Comparison of ENCODE assay signal across 8 cellular contexts in the genomic region with DNA sequence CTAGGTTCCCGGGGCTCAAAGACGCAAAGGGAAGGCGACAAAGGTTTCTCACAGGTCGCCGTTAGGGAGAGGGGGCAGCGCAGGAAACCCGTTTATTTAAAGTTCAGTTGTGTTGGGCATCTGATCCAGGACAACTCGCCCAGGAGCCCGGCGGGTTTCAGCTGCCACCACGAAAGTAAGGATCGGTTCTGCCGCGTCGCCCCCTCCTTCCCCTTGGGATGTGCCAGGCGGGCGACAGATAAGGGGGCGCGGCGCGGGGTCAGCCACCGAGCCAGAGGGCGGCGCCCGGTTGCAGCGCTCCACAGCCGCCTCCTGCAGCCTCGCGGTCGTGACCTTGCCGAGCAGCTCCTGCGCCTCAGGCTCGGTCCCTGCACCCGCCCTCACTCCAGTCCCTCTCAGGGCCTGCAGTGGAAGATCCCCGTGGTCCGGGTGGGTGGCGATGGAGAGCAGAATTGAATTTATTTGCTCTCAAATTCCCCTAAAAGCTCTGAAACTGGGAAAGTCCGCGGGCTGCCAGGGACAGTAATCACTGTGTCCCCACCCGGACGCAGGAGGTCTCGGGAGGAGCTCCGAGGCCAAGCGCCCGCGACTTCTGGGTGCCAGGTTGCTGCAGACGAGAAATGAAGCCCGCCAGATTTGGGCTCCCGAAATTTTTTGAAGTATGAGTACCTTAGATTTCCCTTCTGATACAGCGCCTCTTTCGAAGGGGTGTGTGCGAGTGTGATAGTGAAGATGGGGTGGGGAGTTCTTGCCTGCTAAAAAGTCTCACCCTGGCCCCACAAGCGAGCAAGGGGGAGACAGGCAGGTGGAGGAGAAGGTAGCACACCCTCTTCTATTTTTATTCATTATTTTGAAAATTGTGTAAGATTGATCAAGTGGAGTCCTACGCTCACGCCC. TPM values are rescaled to one million over a fixed set of nuclear protein-coding genes. Genes with fewer than 3 reads are reported as not detected.
DNase-seq lines count a peak whose midpoint lies in the region; ATAC-seq, FAIRE-seq and TF ChIP-seq lines count a peak whose summit lies in the region.

No MANE protein-coding gene starts in this region.

- H3K27me3 Mint-ChIP-seq in chondrocyte (ENCODE audit: low read depth) = no peaks in the 10 kb centered on the region

- FAIRE-seq in A549 (lab: Jason Lieb, UNC) = no peak

- TF ChIP-seq POLR2A in A549 (IDR thresholded peaks at IDR 0.05; ENCODE audit: low read length) (no peak), lower leg skin (IDR thresholded peaks at IDR 0.05) (no peak), testis (IDR thresholded peaks at IDR 0.05) (no peak)

- H3K4me1 Mint-ChIP-seq in chondrocyte (ENCODE audit: low read depth) = peaks cover 47% of the 10 kb centered on the region

- TF ChIP-seq EP300 in A549 (IDR thresholded peaks at IDR 0.05) = no peak

- ATAC-seq in A549 (peak in 1 of 2 experiments; percentile 14; a peak in 3 of 6 replicates), HG02884 (IDR thresholded peaks at IDR 0.05; ENCODE audit: unreplicated experiment) (no peak)

- H3K9me3 ChIP-seq in A549 (no peaks in the 10 kb centered on the region), testis (no peaks in the 10 kb centered on the region)

- H3K9me3 Mint-ChIP-seq in chondrocyte (ENCODE audit: low read depth) = no peaks in the 10 kb centered on the region

- WGBS in A549 (ENCODE audit: missing lambda C conversion rate) = 36% methylated on average over 28 of the region's 55 CpGs
- WGBS in lower leg skin, 2 donors = 11 to 22% methylated on average over 31 to 54 of the region's 55 CpGs
- 9 to 17% methylated on average over 21 to 46 of the region's 55 CpGs for WGBS in testis, 2 donors

- CTCF ChIA-PET in A549 (lab: Yijun Ruan, JAX) = interaction anchor here (1.1 to 2.0 kb wide), 2 partner anchors 11 to 25 kb away, joined by 5 to 10 read pairs; no protein-coding TSS in a partner anchor

- no peaks in the 10 kb centered on the region for H3K27me3 ChIP-seq in testis

- H3K4me2 ChIP-seq in A549 = peak overlapping the region; percentile 88

- no peak for DNase-seq in A549 (ENCODE audit: low read depth in 1 of 2, low spot score in 1 of 2)
- peak; percentile 52 for DNase-seq in LoVo (ENCODE audit: low spot score)
- DNase-seq in chondrocyte (ENCODE audit: low spot score) = no peak
- peak in 1 of 2 donors; percentile 89 for DNase-seq in lower leg skin (ENCODE audit: low spot score in 2 of 2)
- peak; percentile 69 for DNase-seq in testis
- DNase-seq in NCI-H2196 treated with DMSO at 0.1 percent for 48 hours (lab: John Stamatoyannopoulos, UW; ENCODE audit: unreplicated experiment) = no peak
- DNase-seq in NCI-H2227 treated with DMSO at 0.1 percent for 48 hours (lab: John Stamatoyannopoulos, UW) = no peak

- H3K36me3 Mint-ChIP-seq in chondrocyte (ENCODE audit: low read depth) = no peaks in the 10 kb centered on the region

- H3K27ac ChIP-seq in A549 (peak overlapping the region; percentile 67 to 75; a peak in 5 of 6 replicates), testis (peak overlapping the region; percentile 52 to 96)

- TF ChIP-seq CTCF in A549 (IDR thresholded peaks at IDR 0.05) = no peak
- peak; percentile 47 for TF ChIP-seq CTCF in chondrocyte (IDR thresholded peaks at IDR 0.05)
- TF ChIP-seq CTCF in lower leg skin (IDR thresholded peaks at IDR 0.05) = no peak
- TF ChIP-seq CTCF in testis (IDR thresholded peaks at IDR 0.05) = peak in 1 of 3 experiments; percentile 10

- POLR2A ChIA-PET in A549 (lab: Yijun Ruan, JAX) = interaction anchor here (0.6 to 0.7 kb wide), 2 partner anchors 103 to 200 kb away, joined by 3 to 4 read pairs; no protein-coding TSS in a partner anchor

- intact Hi-C loops in lower leg skin (cut with DNase I; ENCODE audit: low total_unique reads) = loop anchor here (10.0 kb wide), 1 partner anchor 281 kb away; no protein-coding TSS in a partner anchor
- intact Hi-C loops in testis (cut with DNase I; ENCODE audit: low total_unique reads) = loop anchor here (5.0 kb wide), 1 partner anchor 398 kb away; no protein-coding TSS in a partner anchor

- peaks cover 42% of the 10 kb centered on the region for H3K4me1 ChIP-seq in A549
- H3K4me1 ChIP-seq in testis = peaks cover 46% of the 10 kb centered on the region

- TF ChIP-seq RAD21 in A549 (conservative IDR thresholded peaks at IDR 0.05 in 1 of 2, IDR thresholded peaks at IDR 0.05 in 1 of 2) = 0 out of 5 replicates have a peak, but pooled peaks of 1 of the 2 experiments have one; percentile 22

- no peaks in the 10 kb centered on the region for H3K36me3 ChIP-seq in testis (ENCODE audit: low read depth, missing control alignments)

- no peak overlapping the region for H3K27ac Mint-ChIP-seq in chondrocyte (ENCODE audit: unreplicated experiment)

- H3K4me3 ChIP-seq in A549 (peak overlapping the region; percentile 44), lower leg skin (ENCODE audit: low read depth, poor library complexity, severe bottlenecking) (peak overlapping the region; percentile 16), testis (peak overlapping the region; percentile 37 to 47)

- peak overlapping the region; percentile 55 for H3K4me3 Mint-ChIP-seq in chondrocyte (ENCODE audit: unreplicated experiment)

TF ChIP-seq in A549, 52 proteins besides CTCF, POLR2A, EP300 and RAD21:
- TF ChIP-seq, protein P1, sequence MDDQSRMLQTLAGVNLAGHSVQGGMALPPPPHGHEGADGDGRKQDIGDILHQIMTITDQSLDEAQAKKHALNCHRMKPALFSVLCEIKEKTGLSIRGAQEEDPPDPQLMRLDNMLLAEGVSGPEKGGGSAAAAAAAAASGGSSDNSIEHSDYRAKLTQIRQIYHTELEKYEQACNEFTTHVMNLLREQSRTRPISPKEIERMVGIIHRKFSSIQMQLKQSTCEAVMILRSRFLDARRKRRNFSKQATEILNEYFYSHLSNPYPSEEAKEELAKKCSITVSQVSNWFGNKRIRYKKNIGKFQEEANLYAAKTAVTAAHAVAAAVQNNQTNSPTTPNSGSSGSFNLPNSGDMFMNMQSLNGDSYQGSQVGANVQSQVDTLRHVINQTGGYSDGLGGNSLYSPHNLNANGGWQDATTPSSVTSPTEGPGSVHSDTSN (IDR thresholded peaks at IDR 0.05) = no peak
- TF ChIP-seq, protein P2, sequence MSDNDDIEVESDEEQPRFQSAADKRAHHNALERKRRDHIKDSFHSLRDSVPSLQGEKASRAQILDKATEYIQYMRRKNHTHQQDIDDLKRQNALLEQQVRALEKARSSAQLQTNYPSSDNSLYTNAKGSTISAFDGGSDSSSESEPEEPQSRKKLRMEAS (IDR thresholded peaks at IDR 0.05) = no peak
- TF ChIP-seq CBX8 (IDR thresholded peaks at IDR 0.05) = no peak

RNA-seq across cellular contexts. Expression of a gene that starts 28.4 kb away (rescaled TPM):
- 21.3 and 25.8 TPM in 2 replicates for polyA plus RNA-seq in A549 (2011; rRNA removed)
- 7.6 and 9.7 TPM in 2 replicates for polyA plus RNA-seq in A549 (2012; cell fraction: cytosol; rRNA removed)
- 6.6 and 9.0 TPM in 2 replicates for polyA plus RNA-seq in A549 (2012; cell fraction: nucleus; rRNA removed)
- polyA plus RNA-seq in A549 (2017; fragmentation: RNase III; extraction: RNeasy Plus Mini Kit Qiagen cat#74134 plus additional on column Dnase treatment) = 6.5 to 6.7 TPM (median 6.7 TPM) in 3 replicates
- 91.4 and 115 TPM in 2 replicates for polyA minus RNA-seq in A549 (2011; rRNA and poly(A)+ RNA removed)
- 43.0 to 64.1 TPM (median 47.3 TPM) in 3 replicates for total RNA-seq in chondrocyte
- 10 to 100 TPM; 26.0 to 32.5 (median 30.3) TPM for total RNA-seq in lower leg skin
- 10 to 100 TPM; 53.5 to 78.9 TPM for total RNA-seq in testis
- polyA plus RNA-seq in testis (ENCODE audit: insufficient read depth, low read depth, low replicate concordance) = 11.6 TPM

Comparison
In these comparisons a context has a peak if more than half of its experiments do, and no peak if none do; other contexts are left out.
1. DNase-seq: peak in LoVo (single experiment) and testis (single experiment); none in A549 (0 of 2), chondrocyte (single experiment), NCI-H2196 treated with DMSO at 0.1 percent for 48 hours (single experiment) and NCI-H2227 treated with DMSO at 0.1 percent for 48 hours (single experiment).
2. Peak in every context shown above with its lines, with median percentiles within 50 percentile points of each other: H3K4me3 ChIP-seq.